13 cellular contexts compared by ENCODE assay signal in genomic region chr22:31341386-31342088, GRCh38. TPM values are rescaled to one million over a fixed set of nuclear protein-coding genes. Genes with fewer than 3 reads are reported as not detected.
DNase-seq lines count a peak whose midpoint lies in the region; ATAC-seq and TF ChIP-seq lines count a peak whose summit lies in the region.
"Had no signal": no experiment of that assay in that cellular context is flagged by ENCODE, and none has a peak within 500 bp of the region (broad histone marks: within the 10 kb centered on the region; RNA-seq: fewer than 3 reads in every experiment).

No MANE protein-coding gene starts in this region.

- H3K27ac ChIP-seq in CD4-positive, CD25-positive, alpha-beta regulatory T cell (ENCODE audit: insufficient read depth, low read length, poor library complexity, severe bottlenecking), result no peak overlapping the region
- 0 out of 2 replicates have a peak overlapping the region, but pooled peaks have one; percentile 23 for H3K27ac ChIP-seq in HUES64 (ENCODE audit: low read depth, low read length)
- no peak overlapping the region for H3K27ac ChIP-seq in tibial artery

- peaks cover 3 to 86% (median 64%) of the 10 kb centered on the region in 4 donors for H3K4me1 Mint-ChIP-seq in CD4-positive, CD25-positive, alpha-beta regulatory T cell
- H3K4me1 Mint-ChIP-seq in central memory CD8-positive, alpha-beta T cell, result peaks cover 77% of the 10 kb centered on the region
- peaks cover 72% of the 10 kb centered on the region for H3K4me1 Mint-ChIP-seq in nephron progenitor cell

- 92% methylated on average over 14 of the region's 14 CpGs for WGBS in HUES64

- H3K9me3 Mint-ChIP-seq in CD4-positive, CD25-positive, alpha-beta regulatory T cell, result peaks cover 0 to 1% (median 0%) of the 10 kb centered on the region in 7 donors
- H3K9me3 Mint-ChIP-seq in central memory CD8-positive, alpha-beta T cell, result no peaks in the 10 kb centered on the region
- no peaks in the 10 kb centered on the region for H3K9me3 Mint-ChIP-seq in nephron progenitor cell

- peak overlapping the region in 2 of 3 donors; percentile 47 to 83 for H3K27ac Mint-ChIP-seq in CD4-positive, CD25-positive, alpha-beta regulatory T cell
- H3K27ac Mint-ChIP-seq in central memory CD8-positive, alpha-beta T cell (ENCODE audit: low read depth), result peak overlapping the region; percentile 74
- peak overlapping the region; percentile 74 for H3K27ac Mint-ChIP-seq in nephron progenitor cell

- peak overlapping the region; percentile 61 to 97 (median 76) for H3K4me3 Mint-ChIP-seq in CD4-positive, CD25-positive, alpha-beta regulatory T cell
- peak overlapping the region; percentile 89 for H3K4me3 Mint-ChIP-seq in central memory CD8-positive, alpha-beta T cell
- peak overlapping the region; percentile 88 for H3K4me3 Mint-ChIP-seq in nephron progenitor cell

- peak overlapping the region; percentile 10; the same call in 1 of the 2 replicates for H3K9ac ChIP-seq in HUES64 (ENCODE audit: low read depth, low read length)

- intact Hi-C loops in tibial artery (cut with DNase I; ENCODE audit: low total_unique reads), result loop anchor here (10.0 kb wide), 1 partner anchor 47 kb away; the partner anchor contains the start of gene PIK3IP1

- peaks cover 60% of the 10 kb centered on the region for H3K36me3 ChIP-seq in CD4-positive, CD25-positive, alpha-beta regulatory T cell (ENCODE audit: control insufficient read depth, insufficient read depth, low read length)
- H3K36me3 ChIP-seq in HUES64 (ENCODE audit: insufficient read depth, low read length) (peaks cover 68% of the 10 kb centered on the region), tibial artery (peaks cover 18 to 64% (median 50%) of the 10 kb centered on the region in 3 donors)

- no peak overlapping the region for H3K4me3 ChIP-seq in CD4-positive, CD25-positive, alpha-beta regulatory T cell (ENCODE audit: low read depth, low read length)
- H3K4me3 ChIP-seq in HUES64 (ENCODE audit: low read length), result no peak overlapping the region
- no peak overlapping the region for H3K4me3 ChIP-seq in tibial artery

- peaks cover 58% of the 10 kb centered on the region for H3K4me1 ChIP-seq in CD4-positive, CD25-positive, alpha-beta regulatory T cell (ENCODE audit: control insufficient read depth, insufficient read depth, low read length, poor library complexity, severe bottlenecking)
- H3K4me1 ChIP-seq in HUES64 (ENCODE audit: insufficient read depth, low read length), result peaks cover 35% of the 10 kb centered on the region
- H3K4me1 ChIP-seq in tibial artery, result peaks cover 0 to 62% (median 30%) of the 10 kb centered on the region in 4 donors

- no peaks in the 10 kb centered on the region for H3K27me3 ChIP-seq in CD4-positive, CD25-positive, alpha-beta regulatory T cell (ENCODE audit: control insufficient read depth, insufficient read depth, low read length)
- H3K27me3 ChIP-seq in HUES64 (ENCODE audit: insufficient read depth, low read length), result no peaks in the 10 kb centered on the region
- no peaks in the 10 kb centered on the region for H3K27me3 ChIP-seq in tibial artery

- DNase-seq in CD4-positive, CD25-positive, alpha-beta regulatory T cell, result no peak
- no peak for DNase-seq in central memory CD8-positive, alpha-beta T cell (ENCODE audit: low spot score in 2 of 2)
- DNase-seq in nephron progenitor cell, result no peak
- DNase-seq in tibial artery, result no peak
- no peak for DNase-seq in omental fat pad (ENCODE audit: low spot score)
- DNase-seq: GDM1; left ventricle myocardium superior; NCI-H1417 treated with DMSO at 0.1 percent for 48 hours; NCI-H510A; stimulated activated CD4-positive, alpha-beta T cell treated with anti-CD3 and anti-CD28 coated beads, Interleukin-4, amount 100 ng/mL, for 24 hours had no signal

- H3K27me3 Mint-ChIP-seq in CD4-positive, CD25-positive, alpha-beta regulatory T cell, result no peaks in the 10 kb centered on the region
- H3K27me3 Mint-ChIP-seq in central memory CD8-positive, alpha-beta T cell, result no peaks in the 10 kb centered on the region
- no peaks in the 10 kb centered on the region for H3K27me3 Mint-ChIP-seq in nephron progenitor cell (ENCODE audit: low read depth, poor library complexity)

- TF ChIP-seq CTCF in nephron progenitor cell (IDR thresholded peaks at IDR 0.05) (no peak), tibial artery (IDR thresholded peaks at IDR 0.05) (no peak), omental fat pad (IDR thresholded peaks at IDR 0.05) (no peak)

- H3K9me3 ChIP-seq in CD4-positive, CD25-positive, alpha-beta regulatory T cell (ENCODE audit: control insufficient read depth in 2 of 2, low read length in 2 of 2), result no peaks in the 10 kb centered on the region
- H3K9me3 ChIP-seq in HUES64 (ENCODE audit: insufficient read depth, low read depth, low read length) (no peaks in the 10 kb centered on the region), tibial artery (no peaks in the 10 kb centered on the region)

- peaks cover 33% of the 10 kb centered on the region for H3K36me3 Mint-ChIP-seq in CD4-positive, CD25-positive, alpha-beta regulatory T cell
- H3K36me3 Mint-ChIP-seq in central memory CD8-positive, alpha-beta T cell (ENCODE audit: insufficient read depth), result peaks cover 49% of the 10 kb centered on the region
- H3K36me3 Mint-ChIP-seq in nephron progenitor cell (ENCODE audit: low read depth), result peaks cover 33% of the 10 kb centered on the region

- no peak for ATAC-seq in CD4-positive, CD25-positive, alpha-beta regulatory T cell (ENCODE audit: low read depth in 2 of 2)
- no peak for ATAC-seq in central memory CD8-positive, alpha-beta T cell (replicated peaks; ENCODE audit: extremely low read depth, poor library complexity, severe bottlenecking)
- ATAC-seq in GM18511 (IDR thresholded peaks at IDR 0.05; ENCODE audit: unreplicated experiment), result no peak
- no peak for ATAC-seq in omental fat pad (ENCODE audit: low FRiP score)
- ATAC-seq in GM19035 (IDR thresholded peaks at IDR 0.05; ENCODE audit: unreplicated experiment), result no peak
- ATAC-seq: left ventricle myocardium superior had no signal

RNA-seq across cellular contexts. Expression of gene PATZ1, which starts 4.6 kb away (rescaled TPM):
- total RNA-seq in CD4-positive, CD25-positive, alpha-beta regulatory T cell, result 38.9 TPM
- 10 to 100 TPM in 3 of 4 donors, 1 to 10 TPM in 1; 8.2 to 13.8 (median 11.8) TPM for polyA plus RNA-seq in CD4-positive, CD25-positive, alpha-beta regulatory T cell
- polyA plus RNA-seq in HUES64 (2013, experiment 1 of 2), result 51.1 TPM
- 52.4 TPM for polyA plus RNA-seq in HUES64 (2013, experiment 2 of 2)
- 10 to 100 TPM; 10.8 to 15.4 (median 14.8) TPM for total RNA-seq in omental fat pad

RNA-seq across cellular contexts. Expression of gene PIK3IP1, which starts 49.2 kb away (rescaled TPM):
- total RNA-seq in CD4-positive, CD25-positive, alpha-beta regulatory T cell, result 534 TPM
- 100 to 1,000 TPM; 425 to 700 (median 557) TPM for polyA plus RNA-seq in CD4-positive, CD25-positive, alpha-beta regulatory T cell
- polyA plus RNA-seq in HUES64 (2013, experiment 1 of 2), result 0.90 TPM
- 1.7 TPM for polyA plus RNA-seq in HUES64 (2013, experiment 2 of 2)
- 10 to 100 TPM; 32.8 to 61.2 (median 47.1) TPM for total RNA-seq in omental fat pad

RNA-seq across cellular contexts. Expression of gene DRG1, which starts 57.9 kb away (rescaled TPM):
- 53.8 TPM for total RNA-seq in CD4-positive, CD25-positive, alpha-beta regulatory T cell
- polyA plus RNA-seq in CD4-positive, CD25-positive, alpha-beta regulatory T cell, result 100 to 1,000 TPM in 1 of 4 donors, 10 to 100 TPM in 3; 86.3 to 105 (median 91.6) TPM
- 79.2 TPM for polyA plus RNA-seq in HUES64 (2013, experiment 1 of 2)
- polyA plus RNA-seq in HUES64 (2013, experiment 2 of 2), result 72.9 TPM
- 10 to 100 TPM; 59.1 to 88.7 (median 69.2) TPM for total RNA-seq in omental fat pad
